10 cellular contexts compared by ENCODE assay signal in the genomic region with DNA sequence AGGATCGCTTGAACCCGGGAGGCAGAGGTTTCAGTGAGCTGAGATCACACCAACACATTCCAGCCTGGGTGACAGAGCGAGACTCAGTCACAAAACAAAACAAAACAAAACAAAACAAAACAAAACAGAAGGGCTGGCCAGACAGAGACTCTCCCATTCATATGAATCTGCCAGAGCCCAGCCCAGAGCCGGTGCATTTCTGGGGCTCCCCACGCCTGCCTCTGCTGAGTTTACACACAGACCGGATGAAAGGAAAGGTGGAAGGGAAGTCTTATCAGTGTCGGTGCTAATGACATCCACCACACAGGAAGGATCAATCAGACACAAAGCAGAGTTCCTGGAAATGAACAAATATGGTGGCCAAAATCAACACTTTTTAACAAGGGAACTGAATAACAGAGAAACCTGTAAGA. TPM values are rescaled to one million over a fixed set of nuclear protein-coding genes. Genes with fewer than 3 reads are reported as not detected.
DNase-seq lines count a peak whose midpoint lies in the region; ATAC-seq and TF ChIP-seq lines count a peak whose summit lies in the region.
"Had no signal": no experiment of that assay in that cellular context is flagged by ENCODE, and none has a peak within 500 bp of the region (broad histone marks: within the 10 kb centered on the region; RNA-seq: fewer than 3 reads in every experiment).

No MANE protein-coding gene starts in this region.

- no peaks in the 10 kb centered on the region for H3K27me3 Mint-ChIP-seq in T-cell
- H3K27me3 Mint-ChIP-seq in activated T-cell treated with anti-CD3 and anti-CD28 coated beads, Interleukin-2, amount 50 U/mL, for 72 hours (ENCODE audit: low read depth), result no peaks in the 10 kb centered on the region
- no peaks in the 10 kb centered on the region for H3K27me3 Mint-ChIP-seq in stimulated activated memory B cell treated with anti-CD40 and anti-IgM and Interleukin-4, amounts not matched to agents 10 μg/mL and 1 μg/mL and 100 μg/mL, for 72 hours
- H3K27me3 Mint-ChIP-seq: dendritic cell treated with granulocyte-macrophage colony-stimulating factor and Interleukin-4, amounts not matched to agents 40 ng/mL and 50 ng/mL, for 4 days had no signal

- H3K4me3 ChIP-seq in left ventricle myocardium inferior, result no peak overlapping the region
- H3K4me3 ChIP-seq: stomach had no signal

- peak overlapping the region; percentile 72 for H3K27ac ChIP-seq in left ventricle myocardium inferior (replicated peaks)

- intact Hi-C loops in left ventricle myocardium inferior (cut with micrococcal nuclease), result no loop called here

- no peaks in the 10 kb centered on the region for H3K27me3 ChIP-seq in left ventricle myocardium inferior (ENCODE audit: low read depth)
- H3K27me3 ChIP-seq: stomach had no signal

- peaks cover 30% of the 10 kb centered on the region for H3K4me1 ChIP-seq in left ventricle myocardium inferior

- POLR2A ChIA-PET in T-cell (lab: Charles Lee), result no interaction called here

- H3K9me3 Mint-ChIP-seq in T-cell, result no peaks in the 10 kb centered on the region
- no peaks in the 10 kb centered on the region for H3K9me3 Mint-ChIP-seq in activated T-cell treated with anti-CD3 and anti-CD28 coated beads, Interleukin-2, amount 50 U/mL, for 72 hours
- H3K9me3 Mint-ChIP-seq in stimulated activated memory B cell treated with anti-CD40 and anti-IgM and Interleukin-4, amounts not matched to agents 10 μg/mL and 1 μg/mL and 100 μg/mL, for 72 hours, result no peaks in the 10 kb centered on the region
- H3K9me3 Mint-ChIP-seq: dendritic cell treated with granulocyte-macrophage colony-stimulating factor and Interleukin-4, amounts not matched to agents 40 ng/mL and 50 ng/mL, for 4 days had no signal

- peak in 30 of 34 experiments; percentile 25 to 64 (median 48) for DNase-seq in T-cell
- DNase-seq in activated T-cell treated with anti-CD3 and anti-CD28 coated beads, Interleukin-2, amount 50 U/mL, for 72 hours, result peak; percentile 47 to 59
- DNase-seq in left ventricle myocardium inferior, result no peak
- no peak for DNase-seq in NCI-H128 (lab: John Stamatoyannopoulos, UW; ENCODE audit: unreplicated experiment)
- no peak for DNase-seq in HPDE6-E6E7 (ENCODE audit: extremely low spot score)
- DNase-seq: stomach had no signal

- H3K36me3 Mint-ChIP-seq in T-cell, result no peaks in the 10 kb centered on the region
- H3K36me3 Mint-ChIP-seq in activated T-cell treated with anti-CD3 and anti-CD28 coated beads, Interleukin-2, amount 50 U/mL, for 72 hours (ENCODE audit: insufficient read depth in 2 of 2), result no peaks in the 10 kb centered on the region
- H3K36me3 Mint-ChIP-seq in stimulated activated memory B cell treated with anti-CD40 and anti-IgM and Interleukin-4, amounts not matched to agents 10 μg/mL and 1 μg/mL and 100 μg/mL, for 72 hours, result peaks cover 10% of the 10 kb centered on the region

- CTCF ChIA-PET in T-cell (lab: Charles Lee), result interaction anchor here in 1 of 2 donors (0.6 kb wide), 2 partner anchors 83 to 600 kb away, joined by 4 to 5 read pairs; no protein-coding TSS in a partner anchor

- peak overlapping the region; percentile 85 to 97 for H3K27ac Mint-ChIP-seq in T-cell
- H3K27ac Mint-ChIP-seq in activated T-cell treated with anti-CD3 and anti-CD28 coated beads, Interleukin-2, amount 50 U/mL, for 72 hours, result peak overlapping the region; percentile 99
- peak overlapping the region; percentile 48 for H3K27ac Mint-ChIP-seq in stimulated activated memory B cell treated with anti-CD40 and anti-IgM and Interleukin-4, amounts not matched to agents 10 μg/mL and 1 μg/mL and 100 μg/mL, for 72 hours
- H3K27ac Mint-ChIP-seq: dendritic cell treated with granulocyte-macrophage colony-stimulating factor and Interleukin-4, amounts not matched to agents 40 ng/mL and 50 ng/mL, for 4 days had no signal

- H3K36me3 ChIP-seq in left ventricle myocardium inferior, result no peaks in the 10 kb centered on the region

- H3K9me3 ChIP-seq in left ventricle myocardium inferior (replicated peaks), result no peaks in the 10 kb centered on the region
- H3K9me3 ChIP-seq: stomach had no signal

- ATAC-seq in T-cell (replicated peaks in 1 of 4), result peak; percentile 74 to 94 (median 84)
- ATAC-seq in activated T-cell treated with anti-CD3 and anti-CD28 coated beads, Interleukin-2, amount 50 U/mL, for 72 hours (replicated peaks in 1 of 2), result peak; percentile 71 to 87
- ATAC-seq in stimulated activated memory B cell treated with anti-CD40 and anti-IgM and Interleukin-4, amounts not matched to agents 10 μg/mL and 1 μg/mL and 100 μg/mL, for 72 hours, result no peak
- no peak for ATAC-seq in GM19035 (IDR thresholded peaks at IDR 0.05; ENCODE audit: unreplicated experiment)
- ATAC-seq in HG03108 (IDR thresholded peaks at IDR 0.05; ENCODE audit: unreplicated experiment), result no peak

- no peak for TF ChIP-seq CTCF in left ventricle myocardium inferior (IDR thresholded peaks at IDR 0.05; ENCODE audit: borderline replicate concordance)

- H3K4me3 Mint-ChIP-seq in T-cell, result peak overlapping the region; percentile 58 to 78 (median 72)
- H3K4me3 Mint-ChIP-seq in activated T-cell treated with anti-CD3 and anti-CD28 coated beads, Interleukin-2, amount 50 U/mL, for 72 hours, result peak overlapping the region; percentile 89 to 90
- peak overlapping the region; percentile 7 for H3K4me3 Mint-ChIP-seq in stimulated activated memory B cell treated with anti-CD40 and anti-IgM and Interleukin-4, amounts not matched to agents 10 μg/mL and 1 μg/mL and 100 μg/mL, for 72 hours
- H3K4me3 Mint-ChIP-seq: dendritic cell treated with granulocyte-macrophage colony-stimulating factor and Interleukin-4, amounts not matched to agents 40 ng/mL and 50 ng/mL, for 4 days had no signal

- H3K4me1 Mint-ChIP-seq in T-cell, result peaks cover 40 to 67% (median 48%) of the 10 kb centered on the region in 3 donors
- peaks cover 45% of the 10 kb centered on the region for H3K4me1 Mint-ChIP-seq in activated T-cell treated with anti-CD3 and anti-CD28 coated beads, Interleukin-2, amount 50 U/mL, for 72 hours (ENCODE audit: low read depth)
- H3K4me1 Mint-ChIP-seq in stimulated activated memory B cell treated with anti-CD40 and anti-IgM and Interleukin-4, amounts not matched to agents 10 μg/mL and 1 μg/mL and 100 μg/mL, for 72 hours, result peaks cover 35% of the 10 kb centered on the region

RNA-seq across cellular contexts. Expression of a gene that starts 6.8 kb away (rescaled TPM):
- total RNA-seq in T-cell (10 to 100 TPM; 53.9 to 92.4 (median 73.7) TPM), left ventricle myocardium inferior (15.8 TPM)
- 10 to 100 TPM; 48.5 to 58.5 TPM for total RNA-seq in activated T-cell treated with anti-CD3 and anti-CD28 coated beads, Interleukin-2, amount 50 U/mL, for 72 hours

RNA-seq across cellular contexts. Expression of a gene that starts 7.4 kb away (rescaled TPM):
- total RNA-seq in T-cell (10 to 100 TPM; 14.9 to 36.2 (median 32.8) TPM), left ventricle myocardium inferior (3.5 TPM)
- 10 to 100 TPM; 16.7 to 17.7 TPM for total RNA-seq in activated T-cell treated with anti-CD3 and anti-CD28 coated beads, Interleukin-2, amount 50 U/mL, for 72 hours

RNA-seq across cellular contexts. Expression of a gene that starts 10.4 kb away (rescaled TPM):
- total RNA-seq in T-cell (1 to 10 TPM in 4 of 5 donors, under 1 TPM in 1; 0.95 to 1.3 (median 1.2) TPM), left ventricle myocardium inferior (0.05 TPM)
- under 1 TPM; 0.70 to 0.72 TPM for total RNA-seq in activated T-cell treated with anti-CD3 and anti-CD28 coated beads, Interleukin-2, amount 50 U/mL, for 72 hours
- total RNA-seq: stomach had no signal

Comparison
In these comparisons a context has a peak if more than half of its experiments do, and no peak if none do; other contexts are left out.
1. ATAC-seq: peak in T-cell (4 of 4) and activated T-cell treated with anti-CD3 and anti-CD28 coated beads, Interleukin-2, amount 50 U/mL, for 72 hours (2 of 2); none in stimulated activated memory B cell treated with anti-CD40 and anti-IgM and Interleukin-4, amounts not matched to agents 10 μg/mL and 1 μg/mL and 100 μg/mL, for 72 hours (single experiment), GM19035 (single experiment) and HG03108 (single experiment).
2. DNase-seq: peak in T-cell (30 of 34) and activated T-cell treated with anti-CD3 and anti-CD28 coated beads, Interleukin-2, amount 50 U/mL, for 72 hours (2 of 2); none in left ventricle myocardium inferior (single experiment), NCI-H128 (single experiment) and HPDE6-E6E7 (single experiment).
3. H3K27ac Mint-ChIP-seq: peak in every context shown above with its lines; median percentile 99 in activated T-cell treated with anti-CD3 and anti-CD28 coated beads, Interleukin-2, amount 50 U/mL, for 72 hours; 91 in T-cell; 48 in stimulated activated memory B cell treated with anti-CD40 and anti-IgM and Interleukin-4, amounts not matched to agents 10 μg/mL and 1 μg/mL and 100 μg/mL, for 72 hours.
4. H3K4me3 Mint-ChIP-seq: peak in every context shown above with its lines; median percentile 90 in activated T-cell treated with anti-CD3 and anti-CD28 coated beads, Interleukin-2, amount 50 U/mL, for 72 hours; 72 in T-cell; 7 in stimulated activated memory B cell treated with anti-CD40 and anti-IgM and Interleukin-4, amounts not matched to agents 10 μg/mL and 1 μg/mL and 100 μg/mL, for 72 hours.